8 cellular contexts compared by ENCODE assay signal in genomic region chr15:64045106-64045435, GRCh38. TPM values are rescaled to one million over a fixed set of nuclear protein-coding genes. Genes with fewer than 3 reads are reported as not detected.
DNase-seq lines count a peak whose midpoint lies in the region; ATAC-seq, FAIRE-seq and TF ChIP-seq lines count a peak whose summit lies in the region.

No MANE protein-coding gene starts in this region.

- CTCF ChIA-PET in T-cell (lab: Charles Lee) = interaction anchor here in 1 of 2 donors (1.1 kb wide), 1 partner anchor 293 kb away, joined by 4 read pairs; no protein-coding TSS in a partner anchor

- peaks cover 0 to 7% of the 10 kb centered on the region in 2 donors for H3K4me1 ChIP-seq in kidney (ENCODE audit: control insufficient read depth in 1 of 2, insufficient read depth in 1 of 2, low read depth in 1 of 2, low read length in 2 of 2)

- ATAC-seq in T-cell (replicated peaks in 1 of 4) (no peak), GM19463 (IDR thresholded peaks at IDR 0.05; ENCODE audit: unreplicated experiment) (no peak)
- peak; percentile 33 to 42 for ATAC-seq in stimulated activated naive B cell treated with anti-CD40 and anti-IgM and Interleukin-4, amounts not matched to agents 10 μg/mL and 1 μg/mL and 100 μg/mL, for 72 hours (replicated peaks)

- TF ChIP-seq CTCF in kidney (IDR thresholded peaks at IDR 0.05; ENCODE audit: borderline replicate concordance, extremely low read depth, insufficient read depth) = no peak

- H3K27ac ChIP-seq in kidney (ENCODE audit: low read depth in 2 of 2, low read length in 2 of 2) = no peak overlapping the region

- H3K9me3 ChIP-seq in kidney (ENCODE audit: control insufficient read depth in 1 of 2, low read length in 2 of 2) = no peaks in the 10 kb centered on the region

- peaks cover 25% of the 10 kb centered on the region for H3K27me3 Mint-ChIP-seq in T-helper 1 cell treated with Interleukin-12 subunit alpha and Interleukin-12 subunit beta and Interleukin-4 antibody, amounts not matched to agents 30 μg/mL and 1 μg/mL, for 36 hours (ENCODE audit: low read depth)
- H3K27me3 Mint-ChIP-seq in T-cell = peaks cover 5 to 13% of the 10 kb centered on the region in 2 donors
- no peaks in the 10 kb centered on the region for H3K27me3 Mint-ChIP-seq in stimulated activated naive B cell treated with anti-CD40 and anti-IgM and Interleukin-4, amounts not matched to agents 10 μg/mL and 1 μg/mL and 100 μg/mL, for 72 hours

- intact Hi-C loops in kidney (cut with DNase I) = no loop called here

- peaks cover 3% of the 10 kb centered on the region for H3K36me3 Mint-ChIP-seq in T-helper 1 cell treated with Interleukin-12 subunit alpha and Interleukin-12 subunit beta and Interleukin-4 antibody, amounts not matched to agents 30 μg/mL and 1 μg/mL, for 36 hours (ENCODE audit: low read depth)
- H3K36me3 Mint-ChIP-seq in T-cell = peaks cover under 1% of the 10 kb centered on the region
- no peaks in the 10 kb centered on the region for H3K36me3 Mint-ChIP-seq in stimulated activated naive B cell treated with anti-CD40 and anti-IgM and Interleukin-4, amounts not matched to agents 10 μg/mL and 1 μg/mL and 100 μg/mL, for 72 hours

- peak overlapping the region; percentile 58 for H3K4me3 Mint-ChIP-seq in T-helper 1 cell treated with Interleukin-12 subunit alpha and Interleukin-12 subunit beta and Interleukin-4 antibody, amounts not matched to agents 30 μg/mL and 1 μg/mL, for 36 hours
- peak overlapping the region; percentile 54 to 81 (median 69) for H3K4me3 Mint-ChIP-seq in T-cell
- H3K4me3 Mint-ChIP-seq in stimulated activated naive B cell treated with anti-CD40 and anti-IgM and Interleukin-4, amounts not matched to agents 10 μg/mL and 1 μg/mL and 100 μg/mL, for 72 hours = peak overlapping the region; percentile 52 to 78

- POLR2A ChIA-PET in T-cell (lab: Charles Lee) = no interaction called here

- no peak for FAIRE-seq in kidney (lab: Jason Lieb, UNC)

- H3K36me3 ChIP-seq in kidney (ENCODE audit: control insufficient read depth in 1 of 2, insufficient read depth in 2 of 2, low read length in 2 of 2) = no peaks in the 10 kb centered on the region

- DNase-seq in T-helper 1 cell (no peak), T-cell (no peak), kidney (no peak), DMS79 (lab: John Stamatoyannopoulos, UW) (no peak), ecto neural progenitor cell (ENCODE audit: low spot score) (no peak)
- DNase-seq in stimulated activated naive B cell treated with anti-CD40 and anti-IgM and Interleukin-4, amounts not matched to agents 10 μg/mL and 1 μg/mL and 100 μg/mL, for 72 hours = no peak

- peak overlapping the region; percentile 10 to 47 for H3K4me3 ChIP-seq in kidney (ENCODE audit: low read length in 2 of 2)

- peak overlapping the region; percentile 13 for H3K27ac Mint-ChIP-seq in T-helper 1 cell treated with Interleukin-12 subunit alpha and Interleukin-12 subunit beta and Interleukin-4 antibody, amounts not matched to agents 30 μg/mL and 1 μg/mL, for 36 hours
- H3K27ac Mint-ChIP-seq in T-cell = no peak overlapping the region
- peak overlapping the region; percentile 62 for H3K27ac Mint-ChIP-seq in stimulated activated naive B cell treated with anti-CD40 and anti-IgM and Interleukin-4, amounts not matched to agents 10 μg/mL and 1 μg/mL and 100 μg/mL, for 72 hours

- no peaks in the 10 kb centered on the region for H3K9me3 Mint-ChIP-seq in T-helper 1 cell treated with Interleukin-12 subunit alpha and Interleukin-12 subunit beta and Interleukin-4 antibody, amounts not matched to agents 30 μg/mL and 1 μg/mL, for 36 hours
- H3K9me3 Mint-ChIP-seq in T-cell = no peaks in the 10 kb centered on the region
- no peaks in the 10 kb centered on the region for H3K9me3 Mint-ChIP-seq in stimulated activated naive B cell treated with anti-CD40 and anti-IgM and Interleukin-4, amounts not matched to agents 10 μg/mL and 1 μg/mL and 100 μg/mL, for 72 hours

- peaks cover 18% of the 10 kb centered on the region for H3K4me1 Mint-ChIP-seq in T-helper 1 cell treated with Interleukin-12 subunit alpha and Interleukin-12 subunit beta and Interleukin-4 antibody, amounts not matched to agents 30 μg/mL and 1 μg/mL, for 36 hours (ENCODE audit: low read depth)
- H3K4me1 Mint-ChIP-seq in T-cell = peaks cover 7 to 23% (median 11%) of the 10 kb centered on the region in 3 donors
- peaks cover 46 to 55% of the 10 kb centered on the region in 2 donors for H3K4me1 Mint-ChIP-seq in stimulated activated naive B cell treated with anti-CD40 and anti-IgM and Interleukin-4, amounts not matched to agents 10 μg/mL and 1 μg/mL and 100 μg/mL, for 72 hours

- no peak overlapping the region for H3K9ac ChIP-seq in kidney (ENCODE audit: low read length in 2 of 2)

RNA-seq across cellular contexts. Expression of gene DAPK2, which starts 1.2 kb away (rescaled TPM):
- total RNA-seq in T-cell (10 to 100 TPM in 1 of 5 donors, 1 to 10 TPM in 3, under 1 TPM in 1; 0.78 to 23.5 (median 6.1) TPM), kidney (3.0 TPM)
- 3.8 TPM for polyA plus RNA-seq in kidney (ENCODE audit: insufficient read depth, low read depth, low replicate concordance)

RNA-seq across cellular contexts. Expression of gene CIAO2A, which starts 48.6 kb away (rescaled TPM):
- total RNA-seq in T-cell = 10 to 100 TPM; 21.9 to 31.1 (median 25.9) TPM
- total RNA-seq in kidney = 41.6 TPM
- polyA plus RNA-seq in kidney (ENCODE audit: insufficient read depth, low read depth, low replicate concordance) = 92.4 TPM

RNA-seq across cellular contexts. Expression of gene SNX1, which starts 50.7 kb away (rescaled TPM):
- total RNA-seq in T-cell (100 to 1,000 TPM in 4 of 5 donors, 10 to 100 TPM in 1; 98.8 to 168 (median 152) TPM), kidney (148 TPM)
- polyA plus RNA-seq in kidney (ENCODE audit: insufficient read depth, low read depth, low replicate concordance) = 81.2 TPM

Comparison
In these comparisons a context has a peak if more than half of its experiments do, and no peak if none do; other contexts are left out.
1. H3K27ac Mint-ChIP-seq: peak in T-helper 1 cell treated with Interleukin-12 subunit alpha and Interleukin-12 subunit beta and Interleukin-4 antibody, amounts not matched to agents 30 μg/mL and 1 μg/mL, for 36 hours (single experiment) and stimulated activated naive B cell treated with anti-CD40 and anti-IgM and Interleukin-4, amounts not matched to agents 10 μg/mL and 1 μg/mL and 100 μg/mL, for 72 hours (single experiment); none in T-cell (0 of 2).
2. ATAC-seq: peak in stimulated activated naive B cell treated with anti-CD40 and anti-IgM and Interleukin-4, amounts not matched to agents 10 μg/mL and 1 μg/mL and 100 μg/mL, for 72 hours (2 of 2); none in T-cell (0 of 4) and GM19463 (single experiment).
3. Peak in every context shown above with its lines, with median percentiles within 50 percentile points of each other: H3K4me3 Mint-ChIP-seq.